In genomic region chr1:16243936-16244649, GRCh38 we compare ENCODE assay signal across 8 cellular contexts. TPM values are rescaled to one million over a fixed set of nuclear protein-coding genes. Genes with fewer than 3 reads are reported as not detected.
A peak's percentile ranks its signal among the peaks of the same experiment; 100 is the strongest.
DNase-seq lines count a peak whose midpoint lies in the region; ATAC-seq and TF ChIP-seq lines count a peak whose summit lies in the region.

No MANE protein-coding gene starts in this region.

- DNase-seq in DMS 273 (lab: John Stamatoyannopoulos, UW; ENCODE audit: unreplicated experiment) (peak; percentile 93), DMS 273 treated with DMSO at 0.1 percent for 48 hours (lab: John Stamatoyannopoulos, UW) (no peak), NCI-H1930 (lab: John Stamatoyannopoulos, UW) (peak; percentile 24 to 60), amygdala (lab: John Stamatoyannopoulos, UW) (peak in 46 of 56 donors; percentile 9 to 86 (median 49)), hepatocyte (ENCODE audit: low spot score) (peak; percentile 87), skeletal muscle cell (ENCODE audit: low read depth) (peak; percentile 31)
- peak; percentile 61 for DNase-seq in T-helper 2 cell treated with Interferon-gamma antibody and Interleukin-4, amounts not matched to agents 5 μg/mL and 100 μg/mL, for 36 hours (ENCODE audit: low spot score)

- no peaks in the 10 kb centered on the region for H3K9me3 ChIP-seq in hepatocyte (ENCODE audit: low read depth)

- H3K36me3 Mint-ChIP-seq in T-helper 2 cell treated with Interferon-gamma antibody and Interleukin-4, amounts not matched to agents 5 μg/mL and 100 μg/mL, for 36 hours (ENCODE audit: low read depth), result peaks cover 11% of the 10 kb centered on the region

- peaks cover 5% of the 10 kb centered on the region for H3K4me1 Mint-ChIP-seq in T-helper 2 cell treated with Interferon-gamma antibody and Interleukin-4, amounts not matched to agents 5 μg/mL and 100 μg/mL, for 36 hours (ENCODE audit: low read depth)

- no peak overlapping the region for H3K4me2 ChIP-seq in hepatocyte

- no peak overlapping the region for H2AFZ ChIP-seq in hepatocyte

- no peak overlapping the region for H3K4me3 Mint-ChIP-seq in T-helper 2 cell treated with Interferon-gamma antibody and Interleukin-4, amounts not matched to agents 5 μg/mL and 100 μg/mL, for 36 hours

- no peak overlapping the region for H3K27ac Mint-ChIP-seq in T-helper 2 cell treated with Interferon-gamma antibody and Interleukin-4, amounts not matched to agents 5 μg/mL and 100 μg/mL, for 36 hours

- H3K36me3 ChIP-seq in hepatocyte (replicated peaks; ENCODE audit: insufficient read depth, low read depth), result no peaks in the 10 kb centered on the region

- peaks cover 21% of the 10 kb centered on the region for H3K4me1 ChIP-seq in hepatocyte (ENCODE audit: insufficient read depth)

- no peak overlapping the region for H3K27ac ChIP-seq in hepatocyte

- H3K27me3 Mint-ChIP-seq in T-helper 2 cell treated with Interferon-gamma antibody and Interleukin-4, amounts not matched to agents 5 μg/mL and 100 μg/mL, for 36 hours (ENCODE audit: low read depth), result no peaks in the 10 kb centered on the region

- TF ChIP-seq CTCF in hepatocyte (IDR thresholded peaks at IDR 0.05; ENCODE audit: poor library complexity), result peak; percentile 80

- H3K4me3 ChIP-seq in hepatocyte, result no peak overlapping the region
- H3K4me3 ChIP-seq in skeletal muscle cell (ENCODE audit: low read depth, low read length), result no peak overlapping the region

- H3K27me3 ChIP-seq in hepatocyte, result no peaks in the 10 kb centered on the region

- 40% methylated on average over 8 of the region's 8 CpGs for WGBS in hepatocyte (ENCODE audit: low lambda C conversion rate, missing lambda C conversion rate)

- H4K20me1 ChIP-seq in hepatocyte (ENCODE audit: insufficient read depth, poor library complexity, severe bottlenecking), result no peaks in the 10 kb centered on the region

- no peaks in the 10 kb centered on the region for H3K79me2 ChIP-seq in hepatocyte

- ATAC-seq in GM21529 (IDR thresholded peaks at IDR 0.05; ENCODE audit: unreplicated experiment), result no peak

- H3K9me2 ChIP-seq in hepatocyte (replicated peaks; ENCODE audit: insufficient read depth), result no peaks in the 10 kb centered on the region

- no peaks in the 10 kb centered on the region for H3K9me3 Mint-ChIP-seq in T-helper 2 cell treated with Interferon-gamma antibody and Interleukin-4, amounts not matched to agents 5 μg/mL and 100 μg/mL, for 36 hours

RNA-seq across cellular contexts. Expression of gene CPLANE2, which starts 7.1 kb away (rescaled TPM):
- total RNA-seq in hepatocyte, result 5.4 and 6.6 TPM in 2 replicates
- polyA plus RNA-seq in hepatocyte, result 2.9 and 6.6 TPM in 2 replicates

RNA-seq across cellular contexts. Expression of gene ARHGEF19, which starts 31.6 kb away (rescaled TPM):
- 15.9 and 21.0 TPM in 2 replicates for total RNA-seq in hepatocyte
- polyA plus RNA-seq in hepatocyte, result 24.7 and 24.8 TPM in 2 replicates
